18 cellular contexts compared by ENCODE assay signal in the genomic region with DNA sequence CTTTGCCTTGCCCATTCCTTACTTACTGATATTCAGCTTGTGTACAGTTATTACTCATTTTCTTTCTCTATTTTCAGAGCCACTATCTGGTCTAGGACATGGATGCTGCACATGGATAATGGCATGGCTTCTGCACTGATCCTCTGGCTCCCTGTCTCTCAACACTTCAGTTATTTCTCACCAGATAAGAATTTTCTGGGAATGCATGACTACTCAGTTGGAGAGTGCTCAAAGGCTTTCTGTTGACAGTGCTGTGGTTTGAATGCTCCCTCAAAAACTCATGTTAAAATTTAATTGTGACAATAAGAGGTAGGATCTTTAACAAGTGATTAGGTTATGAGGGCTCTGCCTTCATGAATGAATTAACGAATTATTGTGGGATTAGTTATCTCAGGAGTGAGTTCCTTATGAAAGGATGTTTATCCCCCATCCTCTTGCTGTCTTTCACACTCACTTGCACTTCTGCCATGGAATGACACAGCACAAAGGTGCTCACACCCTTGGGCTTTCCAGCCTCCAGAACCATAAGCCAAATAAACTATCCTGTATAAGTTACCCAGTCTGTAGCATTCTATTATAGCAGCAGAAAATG. TPM values are rescaled to one million over a fixed set of nuclear protein-coding genes. Genes with fewer than 3 reads are reported as not detected.
A peak's percentile ranks its signal among the peaks of the same experiment; 100 is the strongest.
DNase-seq lines count a peak whose midpoint lies in the region; ATAC-seq, FAIRE-seq and TF ChIP-seq lines count a peak whose summit lies in the region.
"Had no signal": no experiment of that assay in that cellular context is flagged by ENCODE, and none has a peak within 500 bp of the region (broad histone marks: within the 10 kb centered on the region; RNA-seq: fewer than 3 reads in every experiment).

No MANE protein-coding gene starts in this region.

- H3K36me3 Mint-ChIP-seq in activated naive CD4-positive, alpha-beta T cell treated with anti-CD3 and anti-CD28 coated beads, Interleukin-2, amount 10 ng/mL, durations not matched to agents 7 days and 5 days, result no peaks in the 10 kb centered on the region
- H3K36me3 Mint-ChIP-seq: activated CD4-positive, alpha-beta memory T cell treated with anti-CD3 and anti-CD28 coated beads for 36 hours; CD14-positive monocyte had no signal

- intact Hi-C loops in K562 (cut with micrococcal nuclease) (no loop called here), left lung (cut with DNase I) (no loop called here)

- in situ Hi-C loops in K562 (cut with MboI), result no loop called here

- H3K9me3 ChIP-seq in K562 (replicated peaks; ENCODE audit: control insufficient read depth, insufficient read depth, low read depth, low read length), result no peaks in the 10 kb centered on the region
- no peaks in the 10 kb centered on the region for H3K9me3 ChIP-seq in left lung
- H3K9me3 ChIP-seq: esophagus squamous epithelium had no signal

- peaks cover 2% of the 10 kb centered on the region for H3K9me3 Mint-ChIP-seq in activated naive CD4-positive, alpha-beta T cell treated with anti-CD3 and anti-CD28 coated beads, Interleukin-2, amount 10 ng/mL, durations not matched to agents 7 days and 5 days

- no peak overlapping the region for H3K27ac Mint-ChIP-seq in activated naive CD4-positive, alpha-beta T cell treated with anti-CD3 and anti-CD28 coated beads, Interleukin-2, amount 10 ng/mL, durations not matched to agents 7 days and 5 days
- H3K27ac Mint-ChIP-seq: activated CD4-positive, alpha-beta memory T cell treated with anti-CD3 and anti-CD28 coated beads for 36 hours; activated T-helper 2 cell treated with anti-CD3 and anti-CD28 coated beads, Interferon-gamma antibody, Interleukin-2, Interleukin-4, amounts not matched to agents 10 μg/mL and 5 μg/mL and 100 μg/mL, durations not matched to agents 14 hours and 24 hours and 36 hours; CD14-positive monocyte; stimulated activated naive B cell treated with anti-CD40 and anti-IgM and Interleukin-4, amounts not matched to agents 10 μg/mL and 1 μg/mL and 100 μg/mL, for 72 hours; T-helper 17 cell had no signal

- no peak for TF ChIP-seq POLR2A in K562 (conservative IDR thresholded peaks at IDR 0.05)

- H3K4me3 ChIP-seq in AG10803 (ENCODE audit: low read length), result no peak overlapping the region
- H3K4me3 ChIP-seq in K562, result no peak overlapping the region
- no peak overlapping the region for H3K4me3 ChIP-seq in left lung
- H3K4me3 ChIP-seq: esophagus squamous epithelium had no signal

- H3K36me3 ChIP-seq in K562 (ENCODE audit: control insufficient read depth, insufficient read depth, low read length) (no peaks in the 10 kb centered on the region), left lung (no peaks in the 10 kb centered on the region)
- H3K36me3 ChIP-seq: esophagus squamous epithelium had no signal

- H3K4me1 Mint-ChIP-seq in activated naive CD4-positive, alpha-beta T cell treated with anti-CD3 and anti-CD28 coated beads, Interleukin-2, amount 10 ng/mL, durations not matched to agents 7 days and 5 days, result peaks cover 1% of the 10 kb centered on the region
- H3K4me1 Mint-ChIP-seq: T-helper 17 cell had no signal

- no peak overlapping the region for H3K9ac ChIP-seq in K562 (ENCODE audit: insufficient read depth in 1 of 2, low read depth in 2 of 2, low read length in 2 of 2)

- no peak for TF ChIP-seq CTCF in AG10803 (conservative IDR thresholded peaks at IDR 0.05; ENCODE audit: low read length)
- no peak for TF ChIP-seq CTCF in K562 (IDR thresholded peaks at IDR 0.05 in 2 of 3, conservative IDR thresholded peaks at IDR 0.05 in 1 of 3; ENCODE audit: insufficient read depth in 2 of 3, low read depth in 1 of 3, low read length in 3 of 3)
- TF ChIP-seq CTCF in left lung (IDR thresholded peaks at IDR 0.05), result no peak

- H3K27me3 ChIP-seq in K562 (ENCODE audit: control insufficient read depth in 2 of 2, insufficient read depth in 2 of 2, low read length in 2 of 2) (no peaks in the 10 kb centered on the region; a peak in 1 of 5 replicates), left lung (no peaks in the 10 kb centered on the region)
- H3K27me3 ChIP-seq: esophagus squamous epithelium had no signal

- TF ChIP-seq RAD21 in K562 (CRISPR knock-in tag; conservative IDR thresholded peaks at IDR 0.05 in 1 of 2, IDR thresholded peaks at IDR 0.05 in 1 of 2), result peak in 1 of 2 experiments; percentile 36; a peak in 2 of 4 replicates

- H4K20me1 ChIP-seq in K562 (replicated peaks; ENCODE audit: control insufficient read depth, insufficient read depth, low read length), result no peaks in the 10 kb centered on the region

- BruUV-seq in K562 (replicated peaks; lab: Mats Ljungman, UMichigan), result no TSS peak

- peak; percentile 62 for FAIRE-seq in K562 (lab: Jason Lieb, UNC)

- DNase-seq in AG10803 (ENCODE audit: low read depth) (peak; percentile 91), HS-5 (ENCODE audit: low read depth) (peak; percentile 62), K562 (ENCODE audit: extremely low read depth in 1 of 4, low spot score in 3 of 4) (peak; percentile 49 to 76 (median 59)), left lung (no peak), ecto neural progenitor cell (ENCODE audit: low spot score) (no peak), GM19240 (ENCODE audit: insufficient read length, low spot score) (no peak)
- no peak for DNase-seq in activated naive CD4-positive, alpha-beta T cell treated with anti-CD3 and anti-CD28 coated beads, Interleukin-2, amount 10 ng/mL, durations not matched to agents 7 days and 5 days
- DNase-seq: activated CD4-positive, alpha-beta memory T cell treated with anti-CD3 and anti-CD28 coated beads for 36 hours; cerebellar nuclear complex; esophagus squamous epithelium; NCI-H345; retina; stimulated activated CD4-positive, alpha-beta T cell treated with anti-CD3 and anti-CD28 coated beads, Interleukin-4, amount 100 ng/mL, for 1 hour; stimulated activated naive B cell treated with anti-CD40 and anti-IgM and Interleukin-4, amounts not matched to agents 10 μg/mL and 1 μg/mL and 100 μg/mL, for 72 hours; T-helper 17 cell had no signal

- WGBS in K562 (ENCODE audit: insufficient coverage, low coverage, missing lambda C conversion rate), result 4% methylated on average over 1 of the region's 1 CpG

- CTCF ChIA-PET in K562 (lab: Yijun Ruan, JAX; ENCODE audit: low intra/inter-chr PET ratio), result no interaction called here
- CTCF ChIA-PET in activated naive CD4-positive, alpha-beta T cell treated with anti-CD3 and anti-CD28 coated beads, Interleukin-2, amount 10 ng/mL, durations not matched to agents 7 days and 5 days (lab: Charles Lee), result no interaction called here

- ATAC-seq in K562, result peak; percentile 70
- ATAC-seq in left lung, result peak; percentile 76
- ATAC-seq in HG03460 (IDR thresholded peaks at IDR 0.05; ENCODE audit: unreplicated experiment), result no peak
- ATAC-seq: stimulated activated naive B cell treated with anti-CD40 and anti-IgM and Interleukin-4, amounts not matched to agents 10 μg/mL and 1 μg/mL and 100 μg/mL, for 72 hours; T-helper 17 cell had no signal

- H3K79me2 ChIP-seq in K562 (ENCODE audit: control insufficient read depth, insufficient read depth, low read length), result no peaks in the 10 kb centered on the region

- no peak overlapping the region for H3K4me3 Mint-ChIP-seq in activated naive CD4-positive, alpha-beta T cell treated with anti-CD3 and anti-CD28 coated beads, Interleukin-2, amount 10 ng/mL, durations not matched to agents 7 days and 5 days
- H3K4me3 Mint-ChIP-seq: activated CD4-positive, alpha-beta memory T cell treated with anti-CD3 and anti-CD28 coated beads for 36 hours; CD14-positive monocyte; stimulated activated naive B cell treated with anti-CD40 and anti-IgM and Interleukin-4, amounts not matched to agents 10 μg/mL and 1 μg/mL and 100 μg/mL, for 72 hours; T-helper 17 cell had no signal

- H2AFZ ChIP-seq in K562 (ENCODE audit: low read depth, low read length), result peak overlapping the region; percentile 46

- H3K9me1 ChIP-seq in K562 (ENCODE audit: control insufficient read depth, insufficient read depth, low read length), result no peaks in the 10 kb centered on the region

- peak; percentile 74 for TF ChIP-seq EP300 in K562 (IDR thresholded peaks at IDR 0.05; ENCODE audit: low read length)

- POLR2A ChIA-PET in K562 (lab: Yijun Ruan, JAX), result interaction anchor here (0.7 to 2.8 kb wide), 4 partner anchors 10 to 44 kb away, joined by 3 to 13 read pairs (median 6); no protein-coding TSS in a partner anchor

- H3K27ac ChIP-seq in K562 (ENCODE audit: extremely low read depth, low read depth, low read length), result peak overlapping the region; percentile 4; the same call in 1 of the 3 replicates
- no peak overlapping the region for H3K27ac ChIP-seq in left lung
- H3K27ac ChIP-seq: esophagus squamous epithelium had no signal

- H3K4me2 ChIP-seq in K562 (ENCODE audit: insufficient read depth, low read length), result peak overlapping the region; percentile 16; the same call in 1 of the 2 replicates

- H3K27me3 Mint-ChIP-seq in activated naive CD4-positive, alpha-beta T cell treated with anti-CD3 and anti-CD28 coated beads, Interleukin-2, amount 10 ng/mL, durations not matched to agents 7 days and 5 days, result peaks cover 9% of the 10 kb centered on the region

- peaks cover 0 to 14% of the 10 kb centered on the region in 2 experiments; a peak in 3 of 5 replicates for H3K4me1 ChIP-seq in K562 (replicated peaks in 1 of 2; ENCODE audit: control insufficient read depth in 2 of 2, insufficient read depth in 2 of 2, low read length in 2 of 2)
- H3K4me1 ChIP-seq in left lung, result peaks cover 0 to 6% of the 10 kb centered on the region in 2 donors
- H3K4me1 ChIP-seq: esophagus squamous epithelium had no signal

TF ChIP-seq in K562, 482 proteins besides CTCF, POLR2A, EP300 and RAD21 (continues in another document):
- TF ChIP-seq NRF1 (conservative IDR thresholded peaks at IDR 0.05 in 1 of 2, IDR thresholded peaks at IDR 0.05 in 1 of 2), result peak in 1 of 2 experiments; percentile 31; a peak in 1 of 4 replicates
- no peak for TF ChIP-seq NELFE (IDR thresholded peaks at IDR 0.05; ENCODE audit: insufficient read depth, insufficient read length)

RNA-seq across cellular contexts. Expression of a gene that starts 16.1 kb away (rescaled TPM):
- 56.0 and 57.2 TPM in 2 replicates for total RNA-seq in K562 (2011; cell fraction: chromatin; rRNA removed; ENCODE audit: low replicate concordance)
- total RNA-seq in K562 (2011; cell fraction: nucleolus; rRNA removed), result 34.2 and 36.7 TPM in 2 replicates
- 33.4 and 37.5 TPM in 2 replicates for total RNA-seq in K562 (2011; cell fraction: nucleoplasm; rRNA removed)
- 31.4 and 31.6 TPM in 2 replicates for total RNA-seq in K562 (2014; rRNA removed)
- total RNA-seq in K562 (2014; rRNA removed; fragmentation: Illumina TruSeq; extraction: Trizol), result 30.6 and 37.7 TPM in 2 replicates
- 37.7 and 42.5 TPM in 2 replicates for total RNA-seq in K562 (2015; rRNA removed; fragmentation: Illumina TruSeq; extraction: Trizol)
- 33.7 and 35.4 TPM in 2 replicates for total RNA-seq in K562 (2021)
- polyA plus RNA-seq in K562 (2011; rRNA removed), result 22.8 and 24.6 TPM in 2 replicates
- polyA plus RNA-seq in K562 (2011; cell fraction: cytosol; rRNA removed), result 13.7 and 24.1 TPM in 2 replicates
- 14.5 and 21.4 TPM in 2 replicates for polyA plus RNA-seq in K562 (2011; cell fraction: nucleus; rRNA removed)
- polyA plus RNA-seq in K562 (2012), result 19.0 and 36.2 TPM in 2 replicates
- 29.0 and 32.3 TPM in 2 replicates for polyA plus RNA-seq in K562 (2014; fragmentation: Illumina TruSeq; extraction: Trizol)
- 1 to 10 TPM; 5.3 to 6.2 TPM for polyA plus RNA-seq in K562 (2014; fragmentation: Nextera tagmentation; extraction: Ambion mirVana)
- polyA plus RNA-seq in K562 (2014; rRNA removed), result 10.7 and 12.9 TPM in 2 replicates
- polyA minus RNA-seq in K562 (2011; rRNA and poly(A)+ RNA removed), result 85.5 and 93.3 TPM in 2 replicates
- 52.8 and 61.1 TPM in 2 replicates for polyA minus RNA-seq in K562 (2011; cell fraction: cytosol; rRNA and poly(A)+ RNA removed)
- 68.7 and 79.4 TPM in 2 replicates for polyA minus RNA-seq in K562 (2011; cell fraction: nucleus; rRNA and poly(A)+ RNA removed)
- 10 to 100 TPM in 1 of 2 donors, 1 to 10 TPM in 1; 6.2 to 13.2 TPM for total RNA-seq in left lung

Comparison
In these comparisons a context has a peak if more than half of its experiments do, and no peak if none do; other contexts are left out.
1. DNase-seq: peak in AG10803 (single experiment), HS-5 (single experiment) and K562 (4 of 4); none in left lung (0 of 2), ecto neural progenitor cell (single experiment), activated naive CD4-positive, alpha-beta T cell treated with anti-CD3 and anti-CD28 coated beads, Interleukin-2, amount 10 ng/mL, durations not matched to agents 7 days and 5 days (single experiment) and GM19240 (single experiment).